Comparison of ENCODE assay signal across 14 cellular contexts in genomic region chr1:76585980-76586674, GRCh38.
DNase-seq lines count a peak whose midpoint lies in the region; ATAC-seq and TF ChIP-seq lines count a peak whose summit lies in the region.
"Had no signal": no experiment of that assay in that cellular context is flagged by ENCODE, and none has a peak within 500 bp of the region (broad histone marks: within the 10 kb centered on the region; RNA-seq: fewer than 3 reads in every experiment).

No MANE protein-coding gene starts in this region.

- intact Hi-C loops in left colon (cut with DNase I, micrococcal nuclease) = no loop called here

- H3K27ac ChIP-seq in 22Rv1 (peak overlapping the region; percentile 51), VCaP (0 out of 2 replicates have a peak overlapping the region, but pooled peaks have one; percentile 8)
- H3K27ac ChIP-seq: BLaER1, C4-2B had no signal

- TF ChIP-seq CTCF in 22Rv1 (IDR thresholded peaks at IDR 0.05) (no peak), VCaP (conservative IDR thresholded peaks at IDR 0.05) (no peak)

- peak; percentile 52 for ATAC-seq in left colon
- ATAC-seq: CD8-positive, alpha-beta T cell had no signal

- peak; percentile 54 for DNase-seq in OCI-M1 (lab: John Stamatoyannopoulos, UW)
- no peak for DNase-seq in left colon
- DNase-seq in activated effector memory CD4-positive, alpha-beta T cell treated with anti-CD3 and anti-CD28 coated beads, Interleukin-2, amount 50 U/mL, for 16 hours = no peak
- no peak for DNase-seq in effector CD8-positive, alpha-beta T cell (lab: John Stamatoyannopoulos, UW)
- DNase-seq in NCI-H1092 treated with DMSO at 0.1 percent for 48 hours (lab: John Stamatoyannopoulos, UW) = no peak
- DNase-seq: Caco-2; CD4-positive, CD25-positive, alpha-beta regulatory T cell; CD8-positive, alpha-beta T cell; DND-41; GOT3 had no signal
